In genomic region chr19:16527971-16528521, GRCh38 we compare ENCODE assay signal across 9 cellular contexts. TPM values are rescaled to one million over a fixed set of nuclear protein-coding genes. Genes with fewer than 3 reads are reported as not detected.
DNase-seq lines count a peak whose midpoint lies in the region; ATAC-seq, FAIRE-seq and TF ChIP-seq lines count a peak whose summit lies in the region.
"Had no signal": no experiment of that assay in that cellular context is flagged by ENCODE, and none has a peak within 500 bp of the region (broad histone marks: within the 10 kb centered on the region; RNA-seq: fewer than 3 reads in every experiment).

No MANE protein-coding gene starts in this region.

- H4K20me1 ChIP-seq in hepatocyte (ENCODE audit: insufficient read depth, poor library complexity, severe bottlenecking), result no peaks in the 10 kb centered on the region

- no peak for FAIRE-seq in GM19239 (lab: Jason Lieb, UNC)
- FAIRE-seq: GM18507 had no signal

- TF ChIP-seq CTCF in AG09309 (IDR thresholded peaks at IDR 0.05; ENCODE audit: control insufficient read depth, insufficient read depth, low read depth, low read length, missing control alignments) (peak; percentile 32), hepatocyte (IDR thresholded peaks at IDR 0.05; ENCODE audit: poor library complexity) (peak; percentile 28), upper lobe of right lung (IDR thresholded peaks at IDR 0.05) (peak; percentile 34), heart left ventricle (IDR thresholded peaks at IDR 0.05) (peak in 5 of 12 donors; percentile 14 to 27 (median 23))

- H3K27ac ChIP-seq in hepatocyte (no peak overlapping the region), upper lobe of right lung (no peak overlapping the region), heart left ventricle (no peak overlapping the region)

- in situ Hi-C loops in KBM-7 (cut with MboI; ENCODE audit: low pct_unique_long_range_greater_than_20kb, low sequenced_read_pairs), result no loop called here

- no peak overlapping the region for H2AFZ ChIP-seq in hepatocyte

- ATAC-seq in upper lobe of right lung (peak; percentile 27), heart left ventricle (no peak)

- no peaks in the 10 kb centered on the region for H3K9me2 ChIP-seq in hepatocyte (replicated peaks; ENCODE audit: insufficient read depth)

- 88% methylated on average over 11 of the region's 12 CpGs for WGBS in hepatocyte (ENCODE audit: low lambda C conversion rate, missing lambda C conversion rate)
- 89 to 93% (median 90%) methylated on average over 10 to 12 of the region's 12 CpGs for WGBS in heart left ventricle, 4 donors

- no peaks in the 10 kb centered on the region for H3K79me2 ChIP-seq in hepatocyte

- TF ChIP-seq POLR2A in heart left ventricle (IDR thresholded peaks at IDR 0.05), result no peak

- H3K27me3 ChIP-seq in hepatocyte (no peaks in the 10 kb centered on the region), upper lobe of right lung (no peaks in the 10 kb centered on the region), heart left ventricle (no peaks in the 10 kb centered on the region)

- H3K36me3 ChIP-seq in hepatocyte (replicated peaks; ENCODE audit: insufficient read depth, low read depth) (no peaks in the 10 kb centered on the region), upper lobe of right lung (peaks cover 100% of the 10 kb centered on the region), heart left ventricle (peaks cover 8 to 100% (median 100%) of the 10 kb centered on the region in 9 donors)

- DNase-seq in AG09309 (ENCODE audit: low read depth), result no peak
- DNase-seq in KBM-7, result peak; percentile 66
- peak; percentile 29 for DNase-seq in activated T-cell treated with anti-CD3 and anti-CD28 coated beads for 48 hours (ENCODE audit: low read depth)
- no peak for DNase-seq in hepatocyte (ENCODE audit: low spot score)
- DNase-seq in upper lobe of right lung, result no peak
- no peak for DNase-seq in heart left ventricle
- DNase-seq in superior temporal gyrus (ENCODE audit: extremely low spot score), result no peak
- no peak for DNase-seq in GM19239 (ENCODE audit: insufficient read length, low spot score)

- H3K9me3 ChIP-seq in hepatocyte (ENCODE audit: low read depth), result no peaks in the 10 kb centered on the region
- H3K9me3 ChIP-seq in upper lobe of right lung, result no peaks in the 10 kb centered on the region
- H3K9me3 ChIP-seq in heart left ventricle, result no peaks in the 10 kb centered on the region

- H3K4me1 ChIP-seq in hepatocyte (ENCODE audit: insufficient read depth) (no peaks in the 10 kb centered on the region), upper lobe of right lung (no peaks in the 10 kb centered on the region), heart left ventricle (no peaks in the 10 kb centered on the region)

- intact Hi-C loops in upper lobe of right lung (cut with DNase I), result no loop called here
- intact Hi-C loops in heart left ventricle (cut with DNase I), result no loop called here

- H3K4me2 ChIP-seq in hepatocyte, result no peak overlapping the region

- H3K4me3 ChIP-seq in AG09309 (ENCODE audit: control insufficient read depth, low read depth, low read length) (no peak overlapping the region), hepatocyte (no peak overlapping the region), upper lobe of right lung (no peak overlapping the region), heart left ventricle (no peak overlapping the region)

RNA-seq across cellular contexts. Expression of gene CHERP, which starts 14.2 kb away (rescaled TPM):
- total RNA-seq in hepatocyte (6.1 and 7.8 TPM in 2 replicates), upper lobe of right lung (41.9 TPM), heart left ventricle (10 to 100 TPM in 7 of 9 donors, 1 to 10 TPM in 2; 5.7 to 24.6 (median 17.0) TPM)
- polyA plus RNA-seq in hepatocyte (38.7 and 40.2 TPM in 2 replicates), heart left ventricle (10 to 100 TPM; 11.6 to 15.5 TPM)

RNA-seq across cellular contexts. Expression of gene C19orf44, which starts 31.9 kb away (rescaled TPM):
- 2.2 and 3.0 TPM in 2 replicates for total RNA-seq in hepatocyte
- 2.5 and 2.9 TPM in 2 replicates for polyA plus RNA-seq in hepatocyte
- total RNA-seq in upper lobe of right lung, result 6.7 TPM
- total RNA-seq in heart left ventricle, result 1 to 10 TPM; 1.6 to 4.8 (median 3.3) TPM
- polyA plus RNA-seq in heart left ventricle, result 1 to 10 TPM; 1.9 to 4.8 TPM

RNA-seq across cellular contexts. Expression of gene CALR3, which starts 32.1 kb away (rescaled TPM):
- not detected in 2 replicates for total RNA-seq in hepatocyte
- not detected in 2 replicates for polyA plus RNA-seq in hepatocyte
- not detected for total RNA-seq in upper lobe of right lung
- total RNA-seq in heart left ventricle, result not detected
- not detected for polyA plus RNA-seq in heart left ventricle

RNA-seq across cellular contexts. Expression of gene SLC35E1, which starts 44.2 kb away (rescaled TPM):
- total RNA-seq in hepatocyte (32.0 and 38.3 TPM in 2 replicates), upper lobe of right lung (51.2 TPM), heart left ventricle (10 to 100 TPM; 20.4 to 44.0 (median 24.0) TPM)
- polyA plus RNA-seq in hepatocyte (33.0 and 33.3 TPM in 2 replicates), heart left ventricle (10 to 100 TPM; 21.2 to 33.9 TPM)

RNA-seq across cellular contexts. Expression of gene EPS15L1, which starts 56.3 kb away (rescaled TPM):
- total RNA-seq in hepatocyte (10.2 and 15.9 TPM in 2 replicates), upper lobe of right lung (42.8 TPM), heart left ventricle (10 to 100 TPM; 24.5 to 70.1 (median 55.7) TPM)
- polyA plus RNA-seq in hepatocyte (26.8 and 27.7 TPM in 2 replicates), heart left ventricle (10 to 100 TPM; 50.0 to 56.9 TPM)

Comparison
In these comparisons a context has a peak if more than half of its experiments do, and no peak if none do; other contexts are left out.
1. DNase-seq: peak in KBM-7 (single experiment) and activated T-cell treated with anti-CD3 and anti-CD28 coated beads for 48 hours (single experiment); none in AG09309 (single experiment), hepatocyte (single experiment), upper lobe of right lung (single experiment), heart left ventricle (0 of 5), superior temporal gyrus (single experiment) and GM19239 (single experiment).